9 cellular contexts compared by ENCODE assay signal in genomic region chr3:155744091-155744625, GRCh38. TPM values are rescaled to one million over a fixed set of nuclear protein-coding genes. Genes with fewer than 3 reads are reported as not detected.
A peak's percentile ranks its signal among the peaks of the same experiment; 100 is the strongest.
DNase-seq lines count a peak whose midpoint lies in the region; ATAC-seq and TF ChIP-seq lines count a peak whose summit lies in the region.
"Had no signal": no experiment of that assay in that cellular context is flagged by ENCODE, and none has a peak within 500 bp of the region (broad histone marks: within the 10 kb centered on the region; RNA-seq: fewer than 3 reads in every experiment).

No MANE protein-coding gene starts in this region.

- POLR2A ChIA-PET in activated B cell treated with CpG ODN at 0.5 μM for 24 hours (lab: Charles Lee), result no interaction called here

- H3K27ac ChIP-seq in cingulate gyrus (ENCODE audit: low read depth, low read length) (peak overlapping the region; percentile 33), lung (ENCODE audit: low read depth in 1 of 2, low read length in 1 of 2) (peak overlapping the region in 1 of 2 donors; percentile 41)

- no peaks in the 10 kb centered on the region for H3K9me3 Mint-ChIP-seq in activated B cell treated with CpG ODN at 0.5 μM for 24 hours

- peaks cover 24% of the 10 kb centered on the region for H3K27me3 Mint-ChIP-seq in activated B cell treated with CpG ODN at 0.5 μM for 24 hours

- WGBS in lung, 2 donors, result 1% methylated on average over 46 of the region's 46 CpGs

- ATAC-seq in HG02642 (IDR thresholded peaks at IDR 0.05; ENCODE audit: poor library complexity, unreplicated experiment), result peak; percentile 52
- peak; percentile 44 for ATAC-seq in activated B cell treated with CpG ODN at 0.5 μM for 24 hours (ENCODE audit: low read depth)
- peak; percentile 68 for ATAC-seq in lung (ENCODE audit: insufficient read depth, low FRiP score)
- ATAC-seq in HG03135 (IDR thresholded peaks at IDR 0.05; ENCODE audit: unreplicated experiment), result no peak

- H3K36me3 ChIP-seq in lung (ENCODE audit: control insufficient read depth in 2 of 2, insufficient read depth in 2 of 2, low read length in 2 of 2), result no peaks in the 10 kb centered on the region

- H3K9me3 ChIP-seq in lung (ENCODE audit: control insufficient read depth in 2 of 2, insufficient read depth in 1 of 2, low read length in 1 of 2), result no peaks in the 10 kb centered on the region

- TF ChIP-seq CTCF in GM12864 (IDR thresholded peaks at IDR 0.05; ENCODE audit: low read depth, low read length, missing control alignments) (no peak), activated B cell treated with CpG ODN at 0.5 μM for 24 hours (IDR thresholded peaks at IDR 0.05) (no peak), lung (IDR thresholded peaks at IDR 0.05; ENCODE audit: control extremely low read depth, extremely low read depth) (no peak)

- H3K36me3 Mint-ChIP-seq in activated B cell treated with CpG ODN at 0.5 μM for 24 hours (ENCODE audit: low read depth), result no peaks in the 10 kb centered on the region

- peak overlapping the region; percentile 66 for H3K27ac Mint-ChIP-seq in activated B cell treated with CpG ODN at 0.5 μM for 24 hours

- no peak for DNase-seq in GM12864 (ENCODE audit: low read depth)
- peak; percentile 38 for DNase-seq in NCI-H2029 (lab: John Stamatoyannopoulos, UW)
- peak; percentile 42 for DNase-seq in activated B cell treated with CpG ODN at 0.5 μM for 24 hours
- DNase-seq in lung (ENCODE audit: low spot score), result peak; percentile 74
- DNase-seq in stimulated activated CD8-positive, alpha-beta memory T cell treated with anti-CD3 and anti-CD28 coated beads, Interleukin-15, amount 100 ng/mL, for 48 hours (ENCODE audit: low read depth in 2 of 2), result peak; percentile 20 to 35

- intact Hi-C loops in activated B cell treated with CpG ODN at 0.5 μM for 24 hours (cut with micrococcal nuclease), result loop anchor here (1.0 to 10.0 kb wide), 4 partner anchors 63 to 1431 kb away; partner anchors contain the start of genes C3orf33, GMPS and SLC33A1

- peaks cover 2 to 9% of the 10 kb centered on the region in 2 donors for H3K4me1 ChIP-seq in lung (ENCODE audit: control insufficient read depth in 2 of 2, insufficient read depth in 2 of 2, low read length in 2 of 2)

- H3K4me1 Mint-ChIP-seq in activated B cell treated with CpG ODN at 0.5 μM for 24 hours, result peaks cover 26% of the 10 kb centered on the region

- peak overlapping the region; percentile 87 for H3K4me3 Mint-ChIP-seq in activated B cell treated with CpG ODN at 0.5 μM for 24 hours

- H3K4me3 ChIP-seq in GM12864 (ENCODE audit: low read depth, low read length), result peak overlapping the region; percentile 58
- H3K4me3 ChIP-seq in lung, result peak overlapping the region; percentile 47

- CTCF ChIA-PET in activated B cell treated with CpG ODN at 0.5 μM for 24 hours (lab: Charles Lee), result interaction anchor here (0.5 to 3.0 kb wide), 2 partner anchors 42 to 62 kb away, joined by 5 to 9 read pairs; partner anchors contain the start of gene C3orf33

- peaks cover 2% of the 10 kb centered on the region for H3K27me3 ChIP-seq in lung (ENCODE audit: control insufficient read depth, insufficient read depth)

RNA-seq across cellular contexts. Expression of gene PLCH1, which starts 0.7 kb away (rescaled TPM):
- total RNA-seq in activated B cell treated with CpG ODN at 0.5 μM for 24 hours (0.12 and 0.27 TPM in 2 replicates), lung (10 to 100 TPM; 14.2 to 22.8 TPM)
- 1 to 10 TPM; 2.5 to 4.1 TPM for polyA plus RNA-seq in lung
- total RNA-seq: glomerular endothelial cell had no signal

Comparison
In these comparisons a context has a peak if more than half of its experiments do, and no peak if none do; other contexts are left out.
1. RNA of gene PLCH1, which starts 0.7 kb away (total RNA-seq): 14.2 to 22.8 TPM in lung; 0.12 to 0.27 TPM in activated B cell treated with CpG ODN at 0.5 μM for 24 hours; every median in the first group is over 10 times any median in the second.